ENCODE assay signal across 19 cellular contexts in the genomic region with DNA sequence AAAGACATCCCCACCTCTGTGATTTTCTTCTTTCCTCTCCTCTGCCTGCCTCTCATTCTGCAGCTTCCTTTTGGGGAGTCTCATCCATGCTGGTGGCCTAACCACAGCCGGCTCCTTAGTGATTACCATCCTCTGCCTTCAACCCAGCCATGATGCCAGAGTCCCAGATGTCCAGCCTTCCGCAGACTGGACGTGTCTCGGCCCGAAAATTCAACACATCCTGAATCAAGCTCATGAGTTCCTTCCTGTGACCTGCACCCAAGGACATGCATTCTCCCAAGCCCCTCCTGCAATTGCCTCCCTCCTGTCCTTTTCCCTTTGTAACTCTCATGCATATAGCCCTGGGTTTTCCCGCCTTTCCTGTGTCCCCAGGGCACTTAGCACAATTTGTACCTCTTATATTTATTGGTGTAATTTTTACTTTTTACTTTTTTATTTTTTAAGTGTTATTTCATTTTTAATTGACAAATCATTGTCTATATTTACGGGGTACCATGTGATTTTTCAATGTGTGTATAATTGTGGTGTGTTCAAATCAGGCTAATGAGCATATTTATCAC. TPM values are rescaled to one million over a fixed set of nuclear protein-coding genes. Genes with fewer than 3 reads are reported as not detected.
DNase-seq lines count a peak whose midpoint lies in the region; ATAC-seq, FAIRE-seq and TF ChIP-seq lines count a peak whose summit lies in the region.
"Had no signal": no experiment of that assay in that cellular context is flagged by ENCODE, and none has a peak within 500 bp of the region (broad histone marks: within the 10 kb centered on the region; RNA-seq: fewer than 3 reads in every experiment).

No MANE protein-coding gene starts in this region.

- peaks cover 22% of the 10 kb centered on the region for H3K4me1 Mint-ChIP-seq in mesothelial cell of epicardium

- peaks cover 16% of the 10 kb centered on the region for H3K9me3 Mint-ChIP-seq in mesothelial cell of epicardium
- H3K9me3 Mint-ChIP-seq: activated naive CD8-positive, alpha-beta T cell treated with anti-CD3 and anti-CD28 coated beads, Interleukin-2, amount 10 ng/mL, durations not matched to agents 7 days and 5 days had no signal

- H3K27me3 ChIP-seq in K562 (ENCODE audit: control insufficient read depth in 2 of 2, insufficient read depth in 2 of 2, low read length in 2 of 2) (peaks cover 0 to 13% of the 10 kb centered on the region in 2 experiments; a peak in 2 of 5 replicates), testis (no peaks in the 10 kb centered on the region), ascending aorta (peaks cover 16% of the 10 kb centered on the region)

- no peak overlapping the region for H3K27ac Mint-ChIP-seq in mesothelial cell of epicardium
- H3K27ac Mint-ChIP-seq: activated naive CD8-positive, alpha-beta T cell treated with anti-CD3 and anti-CD28 coated beads, Interleukin-2, amount 10 ng/mL, durations not matched to agents 7 days and 5 days had no signal

- TF ChIP-seq POLR2A in K562 (conservative IDR thresholded peaks at IDR 0.05) (no peak), testis (IDR thresholded peaks at IDR 0.05) (no peak)

- no peak overlapping the region for H3K4me2 ChIP-seq in K562 (ENCODE audit: insufficient read depth, low read length)

- TF ChIP-seq EP300 in K562 (IDR thresholded peaks at IDR 0.05; ENCODE audit: low read length), result no peak

- TF ChIP-seq CTCF in K562 (IDR thresholded peaks at IDR 0.05 in 2 of 3, conservative IDR thresholded peaks at IDR 0.05 in 1 of 3; ENCODE audit: insufficient read depth in 2 of 3, low read depth in 1 of 3, low read length in 3 of 3) (no peak), mesothelial cell of epicardium (IDR thresholded peaks at IDR 0.05; ENCODE audit: unreplicated experiment) (no peak), testis (IDR thresholded peaks at IDR 0.05) (no peak), ascending aorta (IDR thresholded peaks at IDR 0.05) (no peak)

- FAIRE-seq in K562 (lab: Jason Lieb, UNC), result no peak
- FAIRE-seq: G401.6, GM12892 had no signal

- H4K20me1 ChIP-seq in K562 (replicated peaks; ENCODE audit: control insufficient read depth, insufficient read depth, low read length), result no peaks in the 10 kb centered on the region

- in situ Hi-C loops in K562 (cut with MboI), result no loop called here

- peaks cover 81% of the 10 kb centered on the region for H3K27me3 Mint-ChIP-seq in mesothelial cell of epicardium (ENCODE audit: low read depth)

- H3K4me1 ChIP-seq in K562 (replicated peaks in 1 of 2; ENCODE audit: control insufficient read depth in 2 of 2, insufficient read depth in 2 of 2, low read length in 2 of 2) (peaks cover 0 to 14% of the 10 kb centered on the region in 2 experiments; a peak in 2 of 5 replicates), testis (peaks cover 13% of the 10 kb centered on the region), ascending aorta (no peaks in the 10 kb centered on the region)
- H3K4me1 ChIP-seq: Caco-2, HAP-1 had no signal

- H3K4me3 ChIP-seq in K562, result no peak overlapping the region
- H3K4me3 ChIP-seq in testis, result peak overlapping the region; percentile 41 to 47
- no peak overlapping the region for H3K4me3 ChIP-seq in ascending aorta

- H2AFZ ChIP-seq in K562 (ENCODE audit: low read depth, low read length), result no peak overlapping the region

- H3K9me3 ChIP-seq in K562 (replicated peaks; ENCODE audit: control insufficient read depth, insufficient read depth, low read depth, low read length) (no peaks in the 10 kb centered on the region), testis (no peaks in the 10 kb centered on the region), ascending aorta (peaks cover 0 to 7% of the 10 kb centered on the region in 2 donors)
- H3K9me3 ChIP-seq: Caco-2, HAP-1, Peyer's patch had no signal

- H3K9me1 ChIP-seq in K562 (ENCODE audit: control insufficient read depth, insufficient read depth, low read length), result no peaks in the 10 kb centered on the region

- POLR2A ChIA-PET in K562 (lab: Yijun Ruan, JAX), result interaction anchor here (0.8 kb wide), 1 partner anchor 14 kb away, joined by 3 read pairs; no protein-coding TSS in a partner anchor

- no TSS peak for BruUV-seq in K562 (replicated peaks; lab: Mats Ljungman, UMichigan)

- 0% methylated on average over 5 of the region's 7 CpGs for WGBS in K562 (ENCODE audit: insufficient coverage, low coverage, missing lambda C conversion rate)
- 58 to 68% methylated on average over 7 of the region's 7 CpGs for WGBS in testis, 2 donors

- no peak overlapping the region for H3K9ac ChIP-seq in K562 (ENCODE audit: insufficient read depth in 1 of 2, low read depth in 2 of 2, low read length in 2 of 2)

- TF ChIP-seq RAD21 in K562 (CRISPR knock-in tag; conservative IDR thresholded peaks at IDR 0.05 in 1 of 2, IDR thresholded peaks at IDR 0.05 in 1 of 2), result no peak

- no peaks in the 10 kb centered on the region for H3K36me3 Mint-ChIP-seq in mesothelial cell of epicardium
- H3K36me3 Mint-ChIP-seq: activated naive CD8-positive, alpha-beta T cell treated with anti-CD3 and anti-CD28 coated beads, Interleukin-2, amount 10 ng/mL, durations not matched to agents 7 days and 5 days had no signal

- CTCF ChIA-PET in K562 (lab: Yijun Ruan, JAX; ENCODE audit: low intra/inter-chr PET ratio), result no interaction called here

- H3K36me3 ChIP-seq in K562 (ENCODE audit: control insufficient read depth, insufficient read depth, low read length) (no peaks in the 10 kb centered on the region), testis (ENCODE audit: low read depth, missing control alignments) (no peaks in the 10 kb centered on the region), ascending aorta (no peaks in the 10 kb centered on the region)
- H3K36me3 ChIP-seq: HAP-1, left ventricle myocardium inferior, Peyer's patch had no signal

- no peak for ATAC-seq in Right ventricle myocardium inferior
- no peak for ATAC-seq in K562
- ATAC-seq in HG03095 (IDR thresholded peaks at IDR 0.05; ENCODE audit: unreplicated experiment), result no peak
- ATAC-seq in GM18511 (IDR thresholded peaks at IDR 0.05; ENCODE audit: unreplicated experiment), result no peak

- intact Hi-C loops in cardiac septum (cut with DNase I) (no loop called here), Right ventricle myocardium inferior (cut with DNase I) (no loop called here), K562 (cut with micrococcal nuclease) (no loop called here), testis (cut with DNase I; ENCODE audit: low total_unique reads) (no loop called here), ascending aorta (cut with DNase I) (no loop called here)

- peak; percentile 73 for DNase-seq in cardiac septum (ENCODE audit: low spot score)
- DNase-seq in Right ventricle myocardium inferior (ENCODE audit: missing footprints), result no peak
- DNase-seq in K562 (ENCODE audit: extremely low read depth in 1 of 4, low spot score in 3 of 4), result no peak
- no peak for DNase-seq in mesothelial cell of epicardium (ENCODE audit: low spot score in 2 of 2, unreplicated experiment in 2 of 2)
- DNase-seq in testis, result no peak
- no peak for DNase-seq in ascending aorta (ENCODE audit: low spot score in 2 of 2)
- DNase-seq: ACHN; activated naive CD8-positive, alpha-beta T cell treated with anti-CD3 and anti-CD28 coated beads, Interleukin-2, amount 10 ng/mL, durations not matched to agents 7 days and 5 days; Caco-2; left ventricle myocardium inferior; NCI-H748 treated with DMSO at 0.1 percent for 48 hours; Peyer's patch; stimulated activated CD4-positive, alpha-beta T cell treated with anti-CD3 and anti-CD28 coated beads, Interleukin-4, amount 100 ng/mL, for 4 hours had no signal

- no peaks in the 10 kb centered on the region for H3K79me2 ChIP-seq in K562 (ENCODE audit: control insufficient read depth, insufficient read depth, low read length)

- H3K27ac ChIP-seq in K562 (ENCODE audit: extremely low read depth, low read depth, low read length) (no peak overlapping the region), testis (no peak overlapping the region), ascending aorta (no peak overlapping the region)
- H3K27ac ChIP-seq: left ventricle myocardium inferior, Peyer's patch had no signal

- H3K4me3 Mint-ChIP-seq in mesothelial cell of epicardium, result peak overlapping the region; percentile 57

RNA-seq across cellular contexts. Expression of a gene that starts 1.2 kb away (rescaled TPM):
- 0.11 TPM for total RNA-seq in cardiac septum
- not detected for total RNA-seq in Right ventricle myocardium inferior
- total RNA-seq in K562 (2011; cell fraction: chromatin; rRNA removed; ENCODE audit: low replicate concordance), result not detected in 2 replicates
- not detected in 2 replicates for total RNA-seq in K562 (2011; cell fraction: nucleolus; rRNA removed)
- total RNA-seq in K562 (2011; cell fraction: nucleoplasm; rRNA removed), result not detected in 2 replicates
- not detected in 2 replicates for total RNA-seq in K562 (2014; rRNA removed)
- total RNA-seq in K562 (2014; rRNA removed; fragmentation: Illumina TruSeq; extraction: Trizol), result not detected in 2 replicates
- not detected in 2 replicates for total RNA-seq in K562 (2015; rRNA removed; fragmentation: Illumina TruSeq; extraction: Trizol)
- total RNA-seq in K562 (2021), result 0.04 and 0.09 TPM in 2 replicates
- polyA plus RNA-seq in K562 (2011; rRNA removed), result 0.09 TPM in 1 of 2 replicates, not detected in the other
- polyA plus RNA-seq in K562 (2011; cell fraction: cytosol; rRNA removed), result not detected in 2 replicates
- 0.01 TPM in 1 of 2 replicates, not detected in the other for polyA plus RNA-seq in K562 (2011; cell fraction: nucleus; rRNA removed)
- polyA plus RNA-seq in K562 (2012), result 0.15 TPM in 1 of 2 replicates, not detected in the other
- polyA plus RNA-seq in K562 (2014; fragmentation: Illumina TruSeq; extraction: Trizol), result not detected in 2 replicates
- not detected for polyA plus RNA-seq in K562 (2014; fragmentation: Nextera tagmentation; extraction: Ambion mirVana)
- not detected in 2 replicates for polyA plus RNA-seq in K562 (2014; rRNA removed)
- not detected in 2 replicates for polyA minus RNA-seq in K562 (2011; rRNA and poly(A)+ RNA removed)
- 3.8 TPM in 1 of 2 replicates, not detected in the other for polyA minus RNA-seq in K562 (2011; cell fraction: cytosol; rRNA and poly(A)+ RNA removed)
- not detected in 2 replicates for polyA minus RNA-seq in K562 (2011; cell fraction: nucleus; rRNA and poly(A)+ RNA removed)
- 0.18 to 0.47 TPM (median 0.38 TPM) in 3 replicates for total RNA-seq in mesothelial cell of epicardium
- total RNA-seq in testis, result 1 to 10 TPM; 3.1 to 3.3 TPM
- 13.0 TPM for polyA plus RNA-seq in testis (ENCODE audit: insufficient read depth, low read depth, low replicate concordance)
- total RNA-seq in ascending aorta, result 0.21 TPM
- total RNA-seq: activated naive CD8-positive, alpha-beta T cell treated with anti-CD3 and anti-CD28 coated beads, Interleukin-2, amount 10 ng/mL, durations not matched to agents 7 days and 5 days; left ventricle myocardium inferior; Peyer's patch; urinary bladder had no signal

RNA-seq across cellular contexts. Expression of a gene that starts 41.5 kb away (rescaled TPM):
- total RNA-seq in cardiac septum, result 31.7 TPM
- 16.8 TPM for total RNA-seq in Right ventricle myocardium inferior
- not detected in 2 replicates for total RNA-seq in K562 (2011; cell fraction: chromatin; rRNA removed; ENCODE audit: low replicate concordance)
- not detected in 2 replicates for total RNA-seq in K562 (2011; cell fraction: nucleolus; rRNA removed)
- total RNA-seq in K562 (2011; cell fraction: nucleoplasm; rRNA removed), result not detected in 2 replicates
- total RNA-seq in K562 (2014; rRNA removed), result 0.09 TPM in 1 of 2 replicates, not detected in the other
- total RNA-seq in K562 (2014; rRNA removed; fragmentation: Illumina TruSeq; extraction: Trizol), result 0.07 TPM in 1 of 2 replicates, not detected in the other
- 0.18 and 0.19 TPM in 2 replicates for total RNA-seq in K562 (2015; rRNA removed; fragmentation: Illumina TruSeq; extraction: Trizol)
- total RNA-seq in K562 (2021), result 0.22 and 0.47 TPM in 2 replicates
- polyA plus RNA-seq in K562 (2011; rRNA removed), result not detected in 2 replicates
- polyA plus RNA-seq in K562 (2011; cell fraction: cytosol; rRNA removed), result not detected in 2 replicates
- polyA plus RNA-seq in K562 (2011; cell fraction: nucleus; rRNA removed), result not detected in 2 replicates
- 0.34 and 1.4 TPM in 2 replicates for polyA plus RNA-seq in K562 (2012)
- 0.07 TPM in 1 of 2 replicates, not detected in the other for polyA plus RNA-seq in K562 (2014; fragmentation: Illumina TruSeq; extraction: Trizol)
- polyA plus RNA-seq in K562 (2014; fragmentation: Nextera tagmentation; extraction: Ambion mirVana), result under 1 TPM in 1 of 2 experiments, not detected in 1; 0.11 TPM
- polyA plus RNA-seq in K562 (2014; rRNA removed), result 0.07 TPM in 1 of 2 replicates, not detected in the other
- not detected in 2 replicates for polyA minus RNA-seq in K562 (2011; rRNA and poly(A)+ RNA removed)
- not detected in 2 replicates for polyA minus RNA-seq in K562 (2011; cell fraction: cytosol; rRNA and poly(A)+ RNA removed)
- polyA minus RNA-seq in K562 (2011; cell fraction: nucleus; rRNA and poly(A)+ RNA removed), result not detected in 2 replicates
- 4.5 to 8.1 TPM (median 5.1 TPM) in 3 replicates for total RNA-seq in mesothelial cell of epicardium
- total RNA-seq in testis, result 10 to 100 TPM; 26.8 to 39.6 TPM
- polyA plus RNA-seq in testis (ENCODE audit: insufficient read depth, low read depth, low replicate concordance), result 10.4 TPM
- total RNA-seq in ascending aorta, result 39.8 TPM

Comparison
In these comparisons a context has a peak if more than half of its experiments do, and no peak if none do; other contexts are left out.
1. H3K4me3 ChIP-seq: peak in testis (2 of 2); none in K562 (single experiment) and ascending aorta (0 of 2).